Comparison of ENCODE assay signal across 16 cellular contexts in the genomic region with DNA sequence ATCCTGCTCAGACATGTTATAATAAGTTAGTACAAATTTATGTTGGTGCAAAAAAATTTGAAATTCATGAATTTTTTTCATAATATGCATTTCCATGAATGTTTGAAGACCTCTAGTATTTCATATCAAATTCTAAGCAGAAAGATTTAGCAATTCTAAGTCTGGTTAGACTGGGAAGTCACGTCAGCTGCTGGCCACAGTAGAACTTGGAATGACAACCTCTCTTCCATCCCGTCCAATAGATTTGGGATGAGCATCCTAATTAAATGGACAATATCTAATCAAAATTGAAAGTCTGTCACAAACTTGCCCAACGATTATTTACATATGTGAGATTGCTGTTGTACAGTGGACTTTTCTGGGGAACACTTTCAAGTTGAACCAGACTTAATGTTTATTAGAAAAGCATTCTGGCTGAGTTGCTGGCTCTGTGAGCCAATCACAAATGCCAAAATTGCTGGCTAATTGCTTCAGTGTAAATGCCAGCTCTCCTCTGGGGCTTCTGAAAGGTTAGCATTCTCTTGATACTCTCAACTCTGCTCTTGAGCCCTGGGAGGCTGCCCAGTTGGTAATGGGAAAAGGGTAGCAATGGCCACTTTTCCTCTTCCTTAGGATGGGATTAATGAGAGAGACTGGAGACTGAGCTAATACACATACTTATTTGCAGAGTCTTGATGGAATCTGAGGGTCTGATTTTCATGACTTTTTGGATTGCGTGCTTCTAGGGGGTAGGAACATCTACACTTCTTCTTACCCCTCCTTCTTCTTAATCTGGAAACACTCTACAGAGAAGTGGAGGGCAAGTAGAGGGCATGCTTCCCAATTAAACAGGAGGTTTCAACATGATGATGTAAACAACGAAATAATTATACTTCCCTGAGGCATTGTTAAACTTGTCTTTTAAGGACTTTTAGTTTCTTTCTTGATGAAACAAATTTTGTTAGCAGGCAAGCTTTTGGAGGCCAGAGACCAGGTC.
DNase-seq lines count a peak whose midpoint lies in the region; ATAC-seq and TF ChIP-seq lines count a peak whose summit lies in the region.
"Had no signal": no experiment of that assay in that cellular context is flagged by ENCODE, and none has a peak within 500 bp of the region (broad histone marks: within the 10 kb centered on the region; RNA-seq: fewer than 3 reads in every experiment).

No MANE protein-coding gene starts in this region.

- H3K36me3 ChIP-seq in MG63 (no peaks in the 10 kb centered on the region), upper lobe of right lung (no peaks in the 10 kb centered on the region)
- H3K36me3 ChIP-seq: Peyer's patch had no signal

- no peak for TF ChIP-seq CTCF in upper lobe of right lung (IDR thresholded peaks at IDR 0.05)

- H3K4me1 ChIP-seq in upper lobe of right lung: peaks cover 14% of the 10 kb centered on the region
- H3K4me1 ChIP-seq: Peyer's patch had no signal

- intact Hi-C loops in upper lobe of right lung (cut with DNase I): no loop called here

- ATAC-seq in upper lobe of right lung: peak; percentile 69
- ATAC-seq in GM21381 (IDR thresholded peaks at IDR 0.05; ENCODE audit: unreplicated experiment): no peak

- peaks cover 4% of the 10 kb centered on the region for H3K9me3 ChIP-seq in MG63
- no peaks in the 10 kb centered on the region for H3K9me3 ChIP-seq in upper lobe of right lung
- H3K9me3 ChIP-seq: Peyer's patch had no signal

- H3K27ac ChIP-seq in upper lobe of right lung: no peak overlapping the region
- H3K27ac ChIP-seq: C4-2B, Peyer's patch had no signal

- H3K27me3 ChIP-seq in MG63 (no peaks in the 10 kb centered on the region), upper lobe of right lung (no peaks in the 10 kb centered on the region)
- H3K27me3 ChIP-seq: Peyer's patch had no signal

- H3K4me3 ChIP-seq in MG63: no peak overlapping the region
- no peak overlapping the region for H3K4me3 ChIP-seq in upper lobe of right lung
- H3K4me3 ChIP-seq: Peyer's patch had no signal

- DNase-seq in MG63 (peak; percentile 16), fibroblast of peridontal ligament (ENCODE audit: extremely low read depth) (peak; percentile 58), inferior parietal cortex (ENCODE audit: extremely low spot score) (peak; percentile 8), upper lobe of right lung (no peak), H4 (ENCODE audit: low spot score) (no peak), NCI-H187 treated with DMSO at 0.1 percent for 48 hours (lab: John Stamatoyannopoulos, UW) (no peak)
- DNase-seq: ACHN; DMS79; H7; NCI-H1092 treated with DMSO at 0.1 percent for 48 hours; NCI-H146; NCI-H2081 treated with DMSO at 0.1 percent for 48 hours; NK-92 treated with Interleukin-12 subunit alpha and Interleukin-12 subunit beta, amount 100 ng/mL, for 24 hours; Peyer's patch had no signal

Comparison
In these comparisons a context has a peak if more than half of its experiments do, and no peak if none do; other contexts are left out.
1. DNase-seq: peak in MG63 (single experiment), fibroblast of peridontal ligament (single experiment) and inferior parietal cortex (single experiment); none in upper lobe of right lung (single experiment), H4 (single experiment) and NCI-H187 treated with DMSO at 0.1 percent for 48 hours (single experiment).